In the genomic region with DNA sequence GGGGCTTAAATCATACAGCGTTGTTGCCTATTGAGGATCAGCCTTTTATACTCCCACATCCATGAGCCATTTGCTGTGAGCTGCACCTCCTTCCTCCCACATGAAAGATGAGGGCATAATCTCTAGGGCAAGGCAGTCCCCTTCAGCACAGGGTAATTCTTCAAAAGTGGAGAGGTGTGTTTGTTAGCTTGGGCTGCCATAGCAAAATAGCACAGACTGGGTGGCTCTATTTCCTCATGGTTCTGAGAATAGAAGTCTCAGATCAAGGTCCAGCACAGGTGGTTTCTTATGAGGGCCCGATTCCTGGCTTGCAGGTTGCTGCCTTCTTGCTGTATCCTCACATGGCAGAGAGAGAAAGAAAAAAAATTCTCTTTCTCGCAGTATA, we compare ENCODE assay signal across 14 cellular contexts.
"Had no signal": no experiment of that assay in that cellular context is flagged by ENCODE, and none has a peak within 500 bp of the region (broad histone marks: within the 10 kb centered on the region; RNA-seq: fewer than 3 reads in every experiment).

No MANE protein-coding gene starts in this region.

- ATAC-seq: activated CD4-positive, CD25-positive, alpha-beta regulatory T cell treated with anti-CD3 and anti-CD28 coated beads, Interleukin-2, amount 50 U/mL, for 24 hours; stimulated activated memory B cell treated with anti-CD40 and anti-IgM and Interleukin-4, amounts not matched to agents 10 μg/mL and 1 μg/mL and 100 μg/mL, for 72 hours had no signal

- H3K9me3 ChIP-seq: gastrocnemius medialis, psoas muscle, tibial artery had no signal

- H3K36me3 ChIP-seq: gastrocnemius medialis, neural progenitor cell had no signal

- DNase-seq: activated CD4-positive, alpha-beta T cell treated with anti-CD3 and anti-CD28 coated beads, Interleukin-2, amount 50 U/mL, for 1 hour; activated naive CD4-positive, alpha-beta T cell; activated naive CD8-positive, alpha-beta T cell treated with anti-CD3 and anti-CD28 coated beads, Interleukin-2, amount 10 ng/mL, durations not matched to agents 7 days and 5 days; cerebellar nuclear complex; effector memory CD4-positive, alpha-beta T cell; gastrocnemius medialis; naive B cell; psoas muscle; stimulated activated CD4-positive, alpha-beta T cell treated with anti-CD3 and anti-CD28 coated beads, Interleukin-12 subunit alpha, Interleukin-12 subunit beta, amount 100 ng/mL, for 4 hours; tibial artery had no signal

- H3K4me3 ChIP-seq: gastrocnemius medialis, neural progenitor cell, psoas muscle, tibial artery had no signal

- H3K27me3 ChIP-seq: gastrocnemius medialis, neural progenitor cell, tibial artery had no signal

- H3K27ac ChIP-seq: epithelial cell of prostate, neural progenitor cell, tibial artery had no signal
